17 cellular contexts compared by ENCODE assay signal in genomic region chr3:119664850-119665379, GRCh38. TPM values are rescaled to one million over a fixed set of nuclear protein-coding genes. Genes with fewer than 3 reads are reported as not detected.
DNase-seq lines count a peak whose midpoint lies in the region; ATAC-seq and TF ChIP-seq lines count a peak whose summit lies in the region.
"Had no signal": no experiment of that assay in that cellular context is flagged by ENCODE, and none has a peak within 500 bp of the region (broad histone marks: within the 10 kb centered on the region; RNA-seq: fewer than 3 reads in every experiment).

No MANE protein-coding gene starts in this region.

- no peak for TF ChIP-seq CTCF in RWPE2 (IDR thresholded peaks at IDR 0.05; ENCODE audit: poor library complexity, severe bottlenecking)
- no peak for TF ChIP-seq CTCF in suprapubic skin (IDR thresholded peaks at IDR 0.05)

- no peak for TF ChIP-seq EP300 in suprapubic skin (IDR thresholded peaks at IDR 0.05)

- TF ChIP-seq POLR2A in suprapubic skin (IDR thresholded peaks at IDR 0.05), result no peak

- H3K9me3 ChIP-seq in RWPE2 (ENCODE audit: severe bottlenecking) (no peaks in the 10 kb centered on the region), suprapubic skin (no peaks in the 10 kb centered on the region)
- H3K9me3 ChIP-seq: Peyer's patch had no signal

- ATAC-seq in RWPE2 (ENCODE audit: low read depth), result 0 out of 3 replicates have a peak, but pooled peaks have one; percentile 41
- peak; percentile 5 for ATAC-seq in left ventricle myocardium superior
- ATAC-seq in stimulated activated effector memory CD8-positive, alpha-beta T cell treated with anti-CD3 and anti-CD28 coated beads, Interleukin-12 subunit alpha, Interleukin-12 subunit beta, amount 100 ng/mL, for 72 hours, result no peak
- ATAC-seq in HG02763 (IDR thresholded peaks at IDR 0.05; ENCODE audit: unreplicated experiment), result no peak
- ATAC-seq: naive thymus-derived CD8-positive, alpha-beta T cell had no signal

- H3K27ac ChIP-seq in RWPE2 (ENCODE audit: poor library complexity, severe bottlenecking) (no peak overlapping the region), suprapubic skin (no peak overlapping the region)
- H3K27ac ChIP-seq: HL-60 had no signal

- WGBS in suprapubic skin, result 78% methylated on average over 4 of the region's 4 CpGs

- peak overlapping the region; percentile 56 for H3K27ac Mint-ChIP-seq in stimulated activated effector memory CD8-positive, alpha-beta T cell treated with anti-CD3 and anti-CD28 coated beads, Interleukin-12 subunit alpha, Interleukin-12 subunit beta, amount 100 ng/mL, for 72 hours
- H3K27ac Mint-ChIP-seq: activated naive CD4-positive, alpha-beta T cell treated with anti-CD3 and anti-CD28 coated beads, Interleukin-2, amount 50 U/mL, for 24 hours had no signal

- peaks cover 14% of the 10 kb centered on the region for H3K36me3 ChIP-seq in RWPE2 (ENCODE audit: low read depth)
- H3K36me3 ChIP-seq in suprapubic skin, result peaks cover 17% of the 10 kb centered on the region

- H3K9me3 Mint-ChIP-seq in stimulated activated effector memory CD8-positive, alpha-beta T cell treated with anti-CD3 and anti-CD28 coated beads, Interleukin-12 subunit alpha, Interleukin-12 subunit beta, amount 100 ng/mL, for 72 hours, result no peaks in the 10 kb centered on the region
- H3K9me3 Mint-ChIP-seq: activated naive CD4-positive, alpha-beta T cell treated with anti-CD3 and anti-CD28 coated beads, Interleukin-2, amount 50 U/mL, for 24 hours; naive thymus-derived CD8-positive, alpha-beta T cell had no signal

- intact Hi-C loops in left ventricle myocardium superior (cut with micrococcal nuclease), result no loop called here

- peaks cover 16% of the 10 kb centered on the region for H3K4me1 ChIP-seq in RWPE2 (ENCODE audit: insufficient read depth, poor library complexity, severe bottlenecking)
- peaks cover 4% of the 10 kb centered on the region for H3K4me1 ChIP-seq in suprapubic skin
- H3K4me1 ChIP-seq: Peyer's patch had no signal

- H3K4me3 ChIP-seq in RWPE2 (ENCODE audit: severe bottlenecking) (no peak overlapping the region), suprapubic skin (no peak overlapping the region)
- H3K4me3 ChIP-seq: Peyer's patch had no signal

- H3K4me1 Mint-ChIP-seq in stimulated activated effector memory CD8-positive, alpha-beta T cell treated with anti-CD3 and anti-CD28 coated beads, Interleukin-12 subunit alpha, Interleukin-12 subunit beta, amount 100 ng/mL, for 72 hours, result peaks cover 14% of the 10 kb centered on the region

- no peak overlapping the region for H3K4me3 Mint-ChIP-seq in stimulated activated effector memory CD8-positive, alpha-beta T cell treated with anti-CD3 and anti-CD28 coated beads, Interleukin-12 subunit alpha, Interleukin-12 subunit beta, amount 100 ng/mL, for 72 hours
- H3K4me3 Mint-ChIP-seq: activated naive CD4-positive, alpha-beta T cell treated with anti-CD3 and anti-CD28 coated beads, Interleukin-2, amount 50 U/mL, for 24 hours; naive thymus-derived CD8-positive, alpha-beta T cell had no signal

- peaks cover 35% of the 10 kb centered on the region for H3K36me3 Mint-ChIP-seq in stimulated activated effector memory CD8-positive, alpha-beta T cell treated with anti-CD3 and anti-CD28 coated beads, Interleukin-12 subunit alpha, Interleukin-12 subunit beta, amount 100 ng/mL, for 72 hours

- DNase-seq in NOMO-1 (lab: John Stamatoyannopoulos, UW; ENCODE audit: unreplicated experiment in 2 of 2), result peak; percentile 22 to 53
- no peak for DNase-seq in NOMO-1 treated with dmso at 0.1 percent for 144 hours (lab: John Stamatoyannopoulos, UW; ENCODE audit: unreplicated experiment)
- no peak for DNase-seq in RWPE2 (ENCODE audit: low spot score)
- no peak for DNase-seq in left ventricle myocardium superior
- DNase-seq in stimulated activated effector memory CD8-positive, alpha-beta T cell treated with anti-CD3 and anti-CD28 coated beads, Interleukin-12 subunit alpha, Interleukin-12 subunit beta, amount 100 ng/mL, for 72 hours (ENCODE audit: low spot score in 2 of 2), result no peak
- no peak for DNase-seq in AG20443 (ENCODE audit: low spot score)
- no peak for DNase-seq in suprapubic skin (ENCODE audit: low spot score in 2 of 2)
- DNase-seq: activated CD4-positive, alpha-beta T cell treated with anti-CD3 and anti-CD28 coated beads for 48 hours; GDM1; naive thymus-derived CD8-positive, alpha-beta T cell; NCI-H1930; Peyer's patch; stimulated activated CD4-positive, alpha-beta T cell treated with anti-CD3 and anti-CD28 coated beads, Interleukin-2, amount 100 ng/mL, for 48 hours; substantia nigra had no signal

- no peaks in the 10 kb centered on the region for H3K27me3 ChIP-seq in RWPE2 (ENCODE audit: insufficient read depth, poor library complexity, severe bottlenecking)
- H3K27me3 ChIP-seq in suprapubic skin, result no peaks in the 10 kb centered on the region
- H3K27me3 ChIP-seq: Peyer's patch had no signal

RNA-seq across cellular contexts. Expression of gene POPDC2, which starts 4.5 kb away (rescaled TPM):
- total RNA-seq in left ventricle myocardium superior (586 TPM), suprapubic skin (1 to 10 TPM in 3 of 4 donors, under 1 TPM in 1; 0.68 to 4.5 (median 3.4) TPM)

RNA-seq across cellular contexts. Expression of gene COX17, which starts 12.3 kb away (rescaled TPM):
- total RNA-seq in left ventricle myocardium superior, result 177 TPM
- total RNA-seq in suprapubic skin, result 10 to 100 TPM; 22.1 to 29.8 (median 26.0) TPM

RNA-seq across cellular contexts. Expression of gene CFAP91, which starts 37.9 kb away (rescaled TPM):
- total RNA-seq in left ventricle myocardium superior, result 0.45 TPM
- 1 to 10 TPM in 3 of 4 donors, under 1 TPM in 1; 0.34 to 9.5 (median 1.9) TPM for total RNA-seq in suprapubic skin

Comparison
In these comparisons a context has a peak if more than half of its experiments do, and no peak if none do; other contexts are left out.
1. DNase-seq: peak in NOMO-1 (2 of 2); none in NOMO-1 treated with dmso at 0.1 percent for 144 hours (single experiment), RWPE2 (single experiment), left ventricle myocardium superior (single experiment), stimulated activated effector memory CD8-positive, alpha-beta T cell treated with anti-CD3 and anti-CD28 coated beads, Interleukin-12 subunit alpha, Interleukin-12 subunit beta, amount 100 ng/mL, for 72 hours (0 of 2), AG20443 (single experiment) and suprapubic skin (0 of 2).
2. ATAC-seq: peak in RWPE2 (single experiment) and left ventricle myocardium superior (single experiment); none in stimulated activated effector memory CD8-positive, alpha-beta T cell treated with anti-CD3 and anti-CD28 coated beads, Interleukin-12 subunit alpha, Interleukin-12 subunit beta, amount 100 ng/mL, for 72 hours (single experiment) and HG02763 (single experiment).
3. RNA of gene POPDC2, which starts 4.5 kb away (total RNA-seq): 586 TPM in left ventricle myocardium superior (single experiment); 0.68 to 4.5 TPM in suprapubic skin; every median in the first group is over 100 times any median in the second.